Comparison of ENCODE assay signal across 10 cellular contexts in the genomic region with DNA sequence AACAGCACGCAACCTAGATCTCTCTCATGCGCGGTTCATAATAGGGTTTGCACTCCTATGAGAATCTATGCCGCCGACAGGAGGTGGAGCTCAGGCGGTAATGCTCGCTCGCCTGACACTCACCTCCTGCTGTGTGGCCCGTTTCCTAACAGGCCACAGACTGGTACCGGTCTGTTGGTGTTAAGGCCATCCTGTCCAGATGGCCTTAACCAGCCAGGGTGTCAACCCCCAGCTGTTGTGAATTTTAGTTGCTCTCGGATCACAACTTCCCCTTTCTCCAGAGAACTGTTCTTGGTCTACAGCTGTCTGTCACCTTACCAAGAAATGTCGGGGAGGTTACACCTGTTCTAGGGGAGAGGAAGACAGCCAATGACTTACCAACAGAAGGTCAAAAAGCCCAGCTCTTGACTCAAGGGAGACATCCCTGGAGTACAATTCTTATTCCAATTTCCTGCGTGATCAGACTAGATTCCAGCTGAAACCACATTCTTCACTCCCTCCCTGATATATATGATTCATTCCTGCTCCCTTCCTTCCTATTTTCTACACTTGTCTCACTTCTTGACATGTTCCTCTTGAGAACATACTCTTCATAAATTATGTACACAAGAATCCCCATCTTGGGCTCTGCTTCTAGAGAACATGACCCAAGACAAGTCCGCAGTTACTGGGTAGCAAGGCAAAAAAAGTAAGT. TPM values are rescaled to one million over a fixed set of nuclear protein-coding genes. Genes with fewer than 3 reads are reported as not detected.
DNase-seq lines count a peak whose midpoint lies in the region; ATAC-seq and TF ChIP-seq lines count a peak whose summit lies in the region.
"Had no signal": no experiment of that assay in that cellular context is flagged by ENCODE, and none has a peak within 500 bp of the region (broad histone marks: within the 10 kb centered on the region; RNA-seq: fewer than 3 reads in every experiment).

No MANE protein-coding gene starts in this region.

- no peak overlapping the region for H3K4me3 ChIP-seq in gastroesophageal sphincter
- H3K4me3 ChIP-seq: esophagus muscularis mucosa had no signal

- no peak overlapping the region for H3K27ac ChIP-seq in gastroesophageal sphincter
- H3K27ac ChIP-seq: esophagus muscularis mucosa, RWPE1 had no signal

- in situ Hi-C loops in GM13977 (cut with MboI; ENCODE audit: low pct_unique_long_range_greater_than_20kb, low sequenced_read_pairs, unreplicated experiment): no loop called here

- ATAC-seq in GM21528 (IDR thresholded peaks at IDR 0.05; ENCODE audit: low FRiP score, unreplicated experiment) (peak; percentile 89), HG03571 (IDR thresholded peaks at IDR 0.05; ENCODE audit: unreplicated experiment) (peak; percentile 80), gastroesophageal sphincter (peak; percentile 46)

- H3K9me3 ChIP-seq in gastroesophageal sphincter: no peaks in the 10 kb centered on the region
- H3K9me3 ChIP-seq: esophagus muscularis mucosa had no signal

- H3K4me1 ChIP-seq in gastroesophageal sphincter: no peaks in the 10 kb centered on the region
- H3K4me1 ChIP-seq: esophagus muscularis mucosa had no signal

- WGBS in gastroesophageal sphincter (ENCODE audit: low coverage in 1 of 2), 2 donors: 83 to 87% methylated on average over 8 of the region's 14 CpGs

- TF ChIP-seq POLR2A in gastroesophageal sphincter (IDR thresholded peaks at IDR 0.05): no peak

- no peaks in the 10 kb centered on the region for H3K36me3 ChIP-seq in gastroesophageal sphincter
- H3K36me3 ChIP-seq: esophagus muscularis mucosa had no signal

- no peak for TF ChIP-seq EP300 in gastroesophageal sphincter (IDR thresholded peaks at IDR 0.05)

- DNase-seq in GM13977 (ENCODE audit: low spot score) (peak; percentile 56), hippocampal formation (lab: John Stamatoyannopoulos, UW) (no peak), glomerular visceral epithelial cell (ENCODE audit: extremely low spot score) (no peak), NCI-H2029 (lab: John Stamatoyannopoulos, UW) (no peak)
- DNase-seq in activated CD8-positive, alpha-beta memory T cell treated with anti-CD3 and anti-CD28 coated beads, Interleukin-2, amount 50 U/mL, for 4 hours: no peak

- no peaks in the 10 kb centered on the region for H3K27me3 ChIP-seq in gastroesophageal sphincter
- H3K27me3 ChIP-seq: esophagus muscularis mucosa had no signal

- TF ChIP-seq CTCF in GM13977 (IDR thresholded peaks at IDR 0.05; ENCODE audit: extremely low read depth, insufficient read depth, missing control alignments) (no peak), gastroesophageal sphincter (IDR thresholded peaks at IDR 0.05) (no peak)

RNA-seq across cellular contexts. Expression of a gene that starts 23.1 kb away (rescaled TPM):
- 10 to 100 TPM; 30.3 to 59.4 (median 35.9) TPM for total RNA-seq in gastroesophageal sphincter

RNA-seq across cellular contexts. Expression of a gene that starts 40.3 kb away (rescaled TPM):
- 10 to 100 TPM; 16.7 to 22.2 (median 19.4) TPM for total RNA-seq in gastroesophageal sphincter
